Comparison of ENCODE assay signal across 1 cellular context in the genomic region with DNA sequence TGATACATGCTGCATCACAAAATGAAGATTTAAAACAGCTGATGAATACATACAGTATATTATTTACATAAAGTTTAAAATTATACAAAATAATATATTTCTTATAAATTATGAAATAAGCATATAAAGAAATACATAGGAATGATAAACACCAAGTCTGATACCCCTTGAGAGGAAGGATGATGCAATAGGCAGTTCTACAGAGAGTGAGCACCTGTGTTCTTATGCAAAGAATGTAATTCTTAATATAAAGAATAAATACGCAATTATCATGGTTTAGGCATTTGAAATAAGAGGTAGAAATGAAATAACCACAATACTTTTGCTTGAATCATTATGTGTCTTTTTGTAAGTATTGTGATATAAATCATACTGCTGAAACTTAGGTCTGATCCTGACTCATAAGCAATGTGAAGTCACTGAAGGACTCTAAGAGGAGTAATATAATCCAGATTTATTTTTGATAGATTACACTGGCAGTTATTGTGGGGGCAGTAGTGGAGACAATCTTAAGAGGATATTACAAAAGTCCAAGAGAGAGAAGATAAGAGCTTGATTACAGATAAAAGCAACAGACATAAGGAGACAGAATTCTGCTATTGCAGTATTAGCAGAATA.
TF ChIP-seq lines count a peak whose summit lies in the region.

No MANE protein-coding gene starts in this region.

TF ChIP-seq in IMR-90, 13 proteins besides CTCF, POLR2A, EP300 and RAD21 (continued from another document):
- TF ChIP-seq, protein P1, sequence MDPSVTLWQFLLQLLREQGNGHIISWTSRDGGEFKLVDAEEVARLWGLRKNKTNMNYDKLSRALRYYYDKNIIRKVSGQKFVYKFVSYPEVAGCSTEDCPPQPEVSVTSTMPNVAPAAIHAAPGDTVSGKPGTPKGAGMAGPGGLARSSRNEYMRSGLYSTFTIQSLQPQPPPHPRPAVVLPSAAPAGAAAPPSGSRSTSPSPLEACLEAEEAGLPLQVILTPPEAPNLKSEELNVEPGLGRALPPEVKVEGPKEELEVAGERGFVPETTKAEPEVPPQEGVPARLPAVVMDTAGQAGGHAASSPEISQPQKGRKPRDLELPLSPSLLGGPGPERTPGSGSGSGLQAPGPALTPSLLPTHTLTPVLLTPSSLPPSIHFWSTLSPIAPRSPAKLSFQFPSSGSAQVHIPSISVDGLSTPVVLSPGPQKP (IDR thresholded peaks at IDR 0.05; ENCODE audit: borderline replicate concordance, low read depth, low read length) = no peak
- no peak for TF ChIP-seq RFX5 (IDR thresholded peaks at IDR 0.05; ENCODE audit: low read depth, low read length)
